Comparison of ENCODE assay signal across 10 cellular contexts in the genomic region with DNA sequence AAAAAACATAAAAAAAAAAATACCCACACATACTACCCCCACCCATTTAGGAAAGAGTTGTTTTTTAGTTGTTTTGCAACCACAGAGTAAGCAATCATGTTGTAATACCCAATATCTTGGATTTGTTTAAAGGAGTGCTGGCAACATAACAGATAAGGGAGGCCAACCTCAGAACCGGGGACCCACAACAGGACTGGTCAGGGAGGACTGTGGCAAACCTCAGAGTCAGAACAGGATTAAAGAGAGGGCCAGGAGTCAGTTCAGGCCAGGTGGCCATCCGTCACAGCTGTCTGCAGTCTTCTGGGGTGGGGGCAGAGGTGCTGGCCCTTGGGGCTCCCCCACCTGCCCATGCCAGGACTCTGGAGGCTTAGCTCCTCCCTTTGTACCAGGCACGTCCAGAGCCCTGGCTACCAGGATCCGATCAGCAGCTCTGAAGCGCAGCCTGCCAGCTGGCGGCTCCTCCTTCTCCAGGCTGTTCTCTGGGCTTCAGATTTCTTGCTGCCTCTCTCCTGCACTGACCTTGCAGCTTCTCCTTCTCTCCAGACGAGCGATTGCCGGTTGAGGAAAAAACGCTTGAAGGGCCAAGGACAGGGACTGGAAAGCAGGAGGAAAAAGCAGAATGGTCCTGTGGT. TPM values are rescaled to one million over a fixed set of nuclear protein-coding genes. Genes with fewer than 3 reads are reported as not detected.
A peak's percentile ranks its signal among the peaks of the same experiment; 100 is the strongest.
DNase-seq lines count a peak whose midpoint lies in the region; ATAC-seq and TF ChIP-seq lines count a peak whose summit lies in the region.
"Had no signal": no experiment of that assay in that cellular context is flagged by ENCODE, and none has a peak within 500 bp of the region (broad histone marks: within the 10 kb centered on the region; RNA-seq: fewer than 3 reads in every experiment).

No MANE protein-coding gene starts in this region.

- in situ Hi-C loops in gastrocnemius medialis (cut with MboI; ENCODE audit: low sequenced_read_pairs in 4 of 4): no loop called here

- no peaks in the 10 kb centered on the region for H3K36me3 ChIP-seq in GM23338 (ENCODE audit: insufficient read depth)
- H3K36me3 ChIP-seq in gastrocnemius medialis: peaks cover 0 to 9% of the 10 kb centered on the region in 2 donors
- H3K36me3 ChIP-seq: SJCRH30 had no signal

- H3K4me1 ChIP-seq in GM23338 (ENCODE audit: insufficient read depth) (peaks cover 25% of the 10 kb centered on the region), gastrocnemius medialis (peaks cover 97 to 98% of the 10 kb centered on the region in 2 donors)
- H3K4me1 ChIP-seq: foreskin keratinocyte had no signal

- peak; percentile 75 to 80 for TF ChIP-seq POLR2A in gastrocnemius medialis (IDR thresholded peaks at IDR 0.05)

- DNase-seq in GM23338 (ENCODE audit: low spot score): no peak
- DNase-seq in cerebellar cortex (ENCODE audit: low spot score): peak; percentile 51
- peak; percentile 77 for DNase-seq in left kidney (ENCODE audit: low read depth, low spot score)
- DNase-seq in gastrocnemius medialis: peak; percentile 97 to 99
- DNase-seq in stimulated activated CD4-positive, alpha-beta T cell treated with anti-CD3 and anti-CD28 coated beads, Interleukin-2, amount 100 ng/mL, for 24 hours: no peak
- DNase-seq in DMS53 treated with DMSO at 0.1 percent for 48 hours (lab: John Stamatoyannopoulos, UW; ENCODE audit: unreplicated experiment): no peak
- DNase-seq: foreskin keratinocyte had no signal

- ATAC-seq in GM23338 (peak; percentile 51), gastrocnemius medialis (peak; percentile 58 to 59), GM21367 (IDR thresholded peaks at IDR 0.05; ENCODE audit: unreplicated experiment) (no peak), GM18517 (IDR thresholded peaks at IDR 0.05; ENCODE audit: unreplicated experiment) (no peak)
- ATAC-seq: foreskin keratinocyte had no signal

- H3K27me3 ChIP-seq in GM23338 (ENCODE audit: insufficient read depth) (no peaks in the 10 kb centered on the region), gastrocnemius medialis (no peaks in the 10 kb centered on the region)
- H3K27me3 ChIP-seq: foreskin keratinocyte, SJCRH30 had no signal

- H3K4me1 Mint-ChIP-seq in GM23338: peaks cover 34% of the 10 kb centered on the region

- no peak overlapping the region for H2AFZ ChIP-seq in GM23338

- no peaks in the 10 kb centered on the region for H3K79me2 ChIP-seq in GM23338 (replicated peaks; ENCODE audit: insufficient read depth)

- 0 out of 2 replicates have a peak, but pooled peaks cover 2% of the 10 kb centered on the region for H3F3A ChIP-seq in GM23338 (replicated peaks; ENCODE audit: low read depth)

- H4K20me1 ChIP-seq in GM23338 (replicated peaks; ENCODE audit: insufficient read depth): no peaks in the 10 kb centered on the region

- TF ChIP-seq CTCF in GM23338 (conservative IDR thresholded peaks at IDR 0.05; ENCODE audit: low read depth in 2 of 2): no peak
- TF ChIP-seq CTCF in gastrocnemius medialis (IDR thresholded peaks at IDR 0.05 in 4 of 5, conservative IDR thresholded peaks at IDR 0.05 in 1 of 5): no peak

- H3K27ac ChIP-seq in GM23338 (ENCODE audit: low read depth) (no peak overlapping the region), gastrocnemius medialis (peak overlapping the region; percentile 86 to 99 (median 92))
- H3K27ac ChIP-seq: foreskin keratinocyte, SJCRH30 had no signal

- H3K9me3 Mint-ChIP-seq in GM23338: no peaks in the 10 kb centered on the region

- H3K27ac Mint-ChIP-seq in GM23338: peak overlapping the region; percentile 52

- H3K9me2 ChIP-seq in GM23338 (ENCODE audit: insufficient read depth): no peaks in the 10 kb centered on the region

- H3K36me3 Mint-ChIP-seq in GM23338 (ENCODE audit: low read depth): no peaks in the 10 kb centered on the region; the same call in 2 of the 3 replicates

- H3K4me3 ChIP-seq in GM23338 (no peak overlapping the region), gastrocnemius medialis (peak overlapping the region; percentile 37 to 58 (median 53))
- H3K4me3 ChIP-seq: SJCRH30 had no signal

- no peak overlapping the region for H3K4me3 Mint-ChIP-seq in GM23338

- intact Hi-C loops in gastrocnemius medialis (cut with DNase I; ENCODE audit: low total_unique reads): loop anchor here (5.0 kb wide), 2 partner anchors 135 to 310 kb away; no protein-coding TSS in a partner anchor

- H3K4me2 ChIP-seq in GM23338: 0 out of 2 replicates have a peak overlapping the region, but pooled peaks have one; percentile 59

- H3K27me3 Mint-ChIP-seq in GM23338 (ENCODE audit: insufficient read depth, low read depth, poor library complexity): peaks cover 12% of the 10 kb centered on the region

- no peaks in the 10 kb centered on the region for H3K9me3 ChIP-seq in gastrocnemius medialis
- H3K9me3 ChIP-seq: SJCRH30 had no signal

TF ChIP-seq in GM23338, 12 proteins besides CTCF, POLR2A, EP300 and RAD21:
- no peak for TF ChIP-seq NANOG (IDR thresholded peaks at IDR 0.05; ENCODE audit: borderline replicate concordance)
- TF ChIP-seq EZH2 (IDR thresholded peaks at IDR 0.05; ENCODE audit: low read depth, unreplicated experiment): no peak
- TF ChIP-seq EZH2phosphoT487 (IDR thresholded peaks at IDR 0.05; ENCODE audit: unreplicated experiment): no peak
- TF ChIP-seq POLR2AphosphoS5 (IDR thresholded peaks at IDR 0.05; ENCODE audit: low read depth): no peak
- no peak for TF ChIP-seq ZNF331 (CRISPR knock-in tag; IDR thresholded peaks at IDR 0.05; ENCODE audit: low read depth)
- no peak for TF ChIP-seq CREB1 (CRISPR knock-in tag; IDR thresholded peaks at IDR 0.05; ENCODE audit: low read depth)

RNA-seq across cellular contexts. Expression of a gene that starts 7.9 kb away (rescaled TPM):
- total RNA-seq in GM23338 (2014; rRNA removed; shearing (Covaris generic)): 4.2 and 4.7 TPM in 2 replicates
- 0.99 and 1.2 TPM in 2 replicates for polyA plus RNA-seq in GM23338 (2016; fragmentation: Nextera tagmentation; extraction: Ambion mirVana)
- 10 to 100 TPM; 37.3 to 65.1 (median 44.4) TPM for total RNA-seq in gastrocnemius medialis

RNA-seq across cellular contexts. Expression of a gene that starts 50.2 kb away (rescaled TPM):
- 6.8 and 7.6 TPM in 2 replicates for total RNA-seq in GM23338 (2014; rRNA removed; shearing (Covaris generic))
- 2.1 and 2.4 TPM in 2 replicates for polyA plus RNA-seq in GM23338 (2016; fragmentation: Nextera tagmentation; extraction: Ambion mirVana)
- 100 to 1,000 TPM in 1 of 4 donors, 10 to 100 TPM in 3; 40.4 to 161 (median 56.6) TPM for total RNA-seq in gastrocnemius medialis

Comparison
In these comparisons a context has a peak if more than half of its experiments do, and no peak if none do; other contexts are left out.
1. ATAC-seq: peak in GM23338 (single experiment) and gastrocnemius medialis (2 of 2); none in GM21367 (single experiment) and GM18517 (single experiment).
2. DNase-seq: peak in cerebellar cortex (single experiment), left kidney (single experiment) and gastrocnemius medialis (2 of 2); none in GM23338 (single experiment), stimulated activated CD4-positive, alpha-beta T cell treated with anti-CD3 and anti-CD28 coated beads, Interleukin-2, amount 100 ng/mL, for 24 hours (0 of 2) and DMS53 treated with DMSO at 0.1 percent for 48 hours (single experiment).